ENCODE assay signal across 8 cellular contexts in the genomic region with DNA sequence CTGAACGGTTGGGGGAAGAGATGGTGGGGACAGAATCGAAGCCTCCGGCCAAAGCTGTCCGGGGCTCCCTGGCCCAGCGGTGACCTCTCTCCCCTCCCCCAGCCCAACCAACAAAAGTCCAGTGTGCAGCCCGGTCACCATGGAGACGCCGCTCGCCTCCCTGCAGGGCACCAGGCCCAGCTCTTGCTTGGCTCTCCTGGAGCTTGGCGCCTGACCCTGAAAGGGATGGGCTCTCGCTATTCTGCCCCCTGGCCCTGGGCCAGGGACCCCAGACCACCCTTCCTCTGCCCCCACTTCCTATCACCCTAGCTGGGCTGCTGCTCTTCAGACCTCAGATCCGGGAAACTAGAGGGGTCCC. TPM values are rescaled to one million over a fixed set of nuclear protein-coding genes. Genes with fewer than 3 reads are reported as not detected.
DNase-seq lines count a peak whose midpoint lies in the region; ATAC-seq and TF ChIP-seq lines count a peak whose summit lies in the region.

No MANE protein-coding gene starts in this region.

- no peaks in the 10 kb centered on the region for H3K9me3 Mint-ChIP-seq in T-helper 2 cell treated with Interferon-gamma antibody and Interleukin-4, amounts not matched to agents 5 μg/mL and 100 μg/mL, for 36 hours
- H3K9me3 Mint-ChIP-seq in activated CD8-positive, alpha-beta T cell treated with anti-CD3 and anti-CD28 coated beads, Interleukin-2, amount 10 ng/mL, durations not matched to agents 7 days and 5 days (ENCODE audit: insufficient read depth): no peaks in the 10 kb centered on the region

- CTCF ChIA-PET in activated CD8-positive, alpha-beta T cell treated with anti-CD3 and anti-CD28 coated beads, Interleukin-2, amount 10 ng/mL, durations not matched to agents 7 days and 5 days (lab: Charles Lee): interaction anchor here (0.8 to 2.1 kb wide), 9 partner anchors 8 to 72 kb away, joined by 3 to 9 read pairs (median 3); partner anchors contain the start of genes CHTF18, CIAO3 and RPUSD1

- no peaks in the 10 kb centered on the region for H3K9me3 ChIP-seq in iPS-18a (ENCODE audit: control insufficient read depth, low read depth, low read length)
- no peaks in the 10 kb centered on the region for H3K9me3 ChIP-seq in stomach

- WGBS in stomach, 5 donors: 11 to 21% (median 16%) methylated on average over 6 to 12 of the region's 12 CpGs

- no peak for TF ChIP-seq POLR2A in stomach (IDR thresholded peaks at IDR 0.05)

- H3K27ac ChIP-seq in iPS-18a (ENCODE audit: low read length) (no peak overlapping the region), stomach (no peak overlapping the region)

- H3K27ac Mint-ChIP-seq in T-helper 2 cell treated with Interferon-gamma antibody and Interleukin-4, amounts not matched to agents 5 μg/mL and 100 μg/mL, for 36 hours: no peak overlapping the region
- no peak overlapping the region for H3K27ac Mint-ChIP-seq in activated CD8-positive, alpha-beta T cell treated with anti-CD3 and anti-CD28 coated beads, Interleukin-2, amount 10 ng/mL, durations not matched to agents 7 days and 5 days

- intact Hi-C loops in stomach (cut with DNase I; ENCODE audit: low total_unique reads): no loop called here

- peaks cover 36% of the 10 kb centered on the region for H3K27me3 ChIP-seq in iPS-18a (ENCODE audit: control insufficient read depth, insufficient read depth, low read length)
- H3K27me3 ChIP-seq in stomach: peaks cover 0 to 58% (median 9%) of the 10 kb centered on the region in 3 donors

- peaks cover 16% of the 10 kb centered on the region for H3K27me3 Mint-ChIP-seq in T-helper 2 cell treated with Interferon-gamma antibody and Interleukin-4, amounts not matched to agents 5 μg/mL and 100 μg/mL, for 36 hours (ENCODE audit: low read depth)
- H3K27me3 Mint-ChIP-seq in activated CD8-positive, alpha-beta T cell treated with anti-CD3 and anti-CD28 coated beads, Interleukin-2, amount 10 ng/mL, durations not matched to agents 7 days and 5 days (ENCODE audit: low read depth): peaks cover 7% of the 10 kb centered on the region

- H3K4me3 ChIP-seq in iPS-18a (ENCODE audit: low read length) (peak overlapping the region; percentile 46), stomach (peak overlapping the region; percentile 61 to 94 (median 68))

- no peaks in the 10 kb centered on the region for H3K36me3 ChIP-seq in iPS-18a (ENCODE audit: control insufficient read depth, low read depth, low read length)
- peaks cover 0 to 6% (median 0%) of the 10 kb centered on the region in 4 donors for H3K36me3 ChIP-seq in stomach

- no peak for TF ChIP-seq EP300 in stomach (IDR thresholded peaks at IDR 0.05)

- peak overlapping the region; percentile 49 for H3K4me3 Mint-ChIP-seq in T-helper 2 cell treated with Interferon-gamma antibody and Interleukin-4, amounts not matched to agents 5 μg/mL and 100 μg/mL, for 36 hours
- peak overlapping the region; percentile 43 for H3K4me3 Mint-ChIP-seq in activated CD8-positive, alpha-beta T cell treated with anti-CD3 and anti-CD28 coated beads, Interleukin-2, amount 10 ng/mL, durations not matched to agents 7 days and 5 days

- no peaks in the 10 kb centered on the region for H3K36me3 Mint-ChIP-seq in T-helper 2 cell treated with Interferon-gamma antibody and Interleukin-4, amounts not matched to agents 5 μg/mL and 100 μg/mL, for 36 hours (ENCODE audit: low read depth)
- H3K36me3 Mint-ChIP-seq in activated CD8-positive, alpha-beta T cell treated with anti-CD3 and anti-CD28 coated beads, Interleukin-2, amount 10 ng/mL, durations not matched to agents 7 days and 5 days (ENCODE audit: low read depth): no peaks in the 10 kb centered on the region

- POLR2A ChIA-PET in activated CD8-positive, alpha-beta T cell treated with anti-CD3 and anti-CD28 coated beads, Interleukin-2, amount 10 ng/mL, durations not matched to agents 7 days and 5 days (lab: Charles Lee): interaction anchor here (0.6 to 2.3 kb wide), 4 partner anchors 12 to 33 kb away, joined by 3 to 6 read pairs (median 4); partner anchors contain the start of gene WDR24

- no peak for ATAC-seq in activated CD8-positive, alpha-beta T cell treated with anti-CD3 and anti-CD28 coated beads, Interleukin-2, amount 10 ng/mL, durations not matched to agents 7 days and 5 days
- ATAC-seq in HG02798 (IDR thresholded peaks at IDR 0.05; ENCODE audit: poor library complexity, unreplicated experiment): no peak

- H3K4me1 Mint-ChIP-seq in T-helper 2 cell treated with Interferon-gamma antibody and Interleukin-4, amounts not matched to agents 5 μg/mL and 100 μg/mL, for 36 hours (ENCODE audit: low read depth): peaks cover 3% of the 10 kb centered on the region
- H3K4me1 Mint-ChIP-seq in activated CD8-positive, alpha-beta T cell treated with anti-CD3 and anti-CD28 coated beads, Interleukin-2, amount 10 ng/mL, durations not matched to agents 7 days and 5 days (ENCODE audit: low read depth): peaks cover 32% of the 10 kb centered on the region

- DNase-seq in T-helper 2 cell treated with Interferon-gamma antibody and Interleukin-4, amounts not matched to agents 5 μg/mL and 100 μg/mL, for 36 hours (ENCODE audit: low spot score): no peak
- DNase-seq in T-helper 2 cell: no peak
- DNase-seq in activated CD8-positive, alpha-beta T cell treated with anti-CD3 and anti-CD28 coated beads, Interleukin-2, amount 10 ng/mL, durations not matched to agents 7 days and 5 days: no peak
- DNase-seq in stomach: peak; percentile 48
- no peak for DNase-seq in NCI-H345 (lab: John Stamatoyannopoulos, UW)
- no peak for DNase-seq in cortex of kidney (lab: John Stamatoyannopoulos, UW)

- TF ChIP-seq CTCF in stomach (IDR thresholded peaks at IDR 0.05): no peak

- peaks cover 18% of the 10 kb centered on the region for H3K4me1 ChIP-seq in iPS-18a (ENCODE audit: control insufficient read depth, low read depth, low read length)
- peaks cover 34 to 65% (median 61%) of the 10 kb centered on the region in 4 donors for H3K4me1 ChIP-seq in stomach

- no peak overlapping the region for H3K9ac ChIP-seq in iPS-18a (ENCODE audit: low read length)

RNA-seq across cellular contexts. Expression of gene METRN, which starts 1.3 kb away (rescaled TPM):
- total RNA-seq in activated CD8-positive, alpha-beta T cell treated with anti-CD3 and anti-CD28 coated beads, Interleukin-2, amount 10 ng/mL, durations not matched to agents 7 days and 5 days: 10 to 100 TPM in 1 of 2 experiments, 1 to 10 TPM in 1; 8.1 to 10.6 TPM
- 10 to 100 TPM in 4 of 5 donors, 1 to 10 TPM in 1; 7.1 to 79.7 (median 20.4) TPM for total RNA-seq in stomach
- 10 to 100 TPM; 36.9 to 45.8 (median 39.4) TPM for polyA plus RNA-seq in stomach

RNA-seq across cellular contexts. Expression of gene ANTKMT, which starts 4.7 kb away (rescaled TPM):
- total RNA-seq in activated CD8-positive, alpha-beta T cell treated with anti-CD3 and anti-CD28 coated beads, Interleukin-2, amount 10 ng/mL, durations not matched to agents 7 days and 5 days: 10 to 100 TPM; 12.3 to 14.2 TPM
- 100 to 1,000 TPM in 1 of 5 donors, 10 to 100 TPM in 3, 1 to 10 TPM in 1; 9.7 to 602 (median 44.9) TPM for total RNA-seq in stomach
- 10 to 100 TPM; 35.9 to 65.0 (median 58.0) TPM for polyA plus RNA-seq in stomach

RNA-seq across cellular contexts. Expression of gene CCDC78, which starts 10.0 kb away (rescaled TPM):
- 1 to 10 TPM; 3.9 TPM for total RNA-seq in activated CD8-positive, alpha-beta T cell treated with anti-CD3 and anti-CD28 coated beads, Interleukin-2, amount 10 ng/mL, durations not matched to agents 7 days and 5 days
- total RNA-seq in stomach: 10 to 100 TPM in 1 of 5 donors, 1 to 10 TPM in 1, not detected in 3; 1.3 to 14.3 TPM
- 1 to 10 TPM in 2 of 3 donors, not detected in 1; 1.3 to 1.7 TPM for polyA plus RNA-seq in stomach

RNA-seq across cellular contexts. Expression of gene FBXL16, which starts 10.6 kb away (rescaled TPM):
- total RNA-seq in activated CD8-positive, alpha-beta T cell treated with anti-CD3 and anti-CD28 coated beads, Interleukin-2, amount 10 ng/mL, durations not matched to agents 7 days and 5 days: 1 to 10 TPM; 5.9 to 7.3 TPM
- total RNA-seq in stomach: under 1 TPM in 2 of 5 donors, not detected in 3; 0.37 to 0.72 TPM
- 1 to 10 TPM in 2 of 3 donors, under 1 TPM in 1; 0.61 to 3.6 (median 1.3) TPM for polyA plus RNA-seq in stomach

RNA-seq across cellular contexts. Expression of gene HAGHL, which starts 10.7 kb away (rescaled TPM):
- 10 to 100 TPM in 1 of 2 experiments, 1 to 10 TPM in 1; 8.4 to 11.2 TPM for total RNA-seq in activated CD8-positive, alpha-beta T cell treated with anti-CD3 and anti-CD28 coated beads, Interleukin-2, amount 10 ng/mL, durations not matched to agents 7 days and 5 days
- total RNA-seq in stomach: 10 to 100 TPM in 1 of 5 donors, 1 to 10 TPM in 2, not detected in 2; 3.3 to 19.9 (median 4.0) TPM
- 1 to 10 TPM; 3.1 to 7.9 (median 3.7) TPM for polyA plus RNA-seq in stomach
